Comparison of ENCODE assay signal across 19 cellular contexts in genomic region chr12:115920395-115921183, GRCh38.
"Had no signal": no experiment of that assay in that cellular context is flagged by ENCODE, and none has a peak within 500 bp of the region (broad histone marks: within the 10 kb centered on the region; RNA-seq: fewer than 3 reads in every experiment).

No MANE protein-coding gene starts in this region.

- H3K9me3 Mint-ChIP-seq: activated T-cell treated with anti-CD3 and anti-CD28 coated beads, Interleukin-2, amount 50 U/mL, for 4 hours had no signal

- ATAC-seq: activated CD8-positive, alpha-beta T cell treated with anti-CD3 and anti-CD28 coated beads for 36 hours; activated naive CD4-positive, alpha-beta T cell treated with anti-CD3 and anti-CD28 coated beads, Interleukin-2, amount 50 U/mL, for 72 hours; activated T-cell treated with anti-CD3 and anti-CD28 coated beads, Interleukin-2, amount 50 U/mL, for 4 hours; foreskin keratinocyte; natural killer cell had no signal

- DNase-seq: activated B cell treated with CpG ODN at 0.5 μM for 24 hours; activated CD4-positive, alpha-beta T cell treated with anti-CD3 and anti-CD28 coated beads for 48 hours; activated CD8-positive, alpha-beta T cell treated with anti-CD3 and anti-CD28 coated beads for 36 hours; activated effector memory CD4-positive, alpha-beta T cell treated with Interleukin-2 at 50 U/mL for 16 hours; activated T-cell treated with anti-CD3 and anti-CD28 coated beads, Interleukin-2, amount 50 U/mL, for 4 hours; foreskin keratinocyte; glutamatergic neuron; hypothalamus; kidney glomerular epithelial cell; mesenchymal stem cell; natural killer cell; nucleus accumbens; posterior cingulate gyrus; stimulated activated CD4-positive, alpha-beta T cell treated with anti-CD3 and anti-CD28 coated beads, Interleukin-4, amount 100 ng/mL, for 4 hours; stimulated activated CD8-positive, alpha-beta memory T cell treated with anti-CD3 and anti-CD28 coated beads, Interleukin-4, amount 100 ng/mL, for 48 hours; stimulated activated naive CD4-positive, alpha-beta T cell treated with Interleukin-2 at 50 U/mL for 16 hours had no signal

- H3K4me1 ChIP-seq: foreskin keratinocyte had no signal

- H3K4me3 Mint-ChIP-seq: activated B cell treated with CpG ODN at 0.5 μM for 24 hours; activated CD8-positive, alpha-beta T cell treated with anti-CD3 and anti-CD28 coated beads for 36 hours; activated T-cell treated with anti-CD3 and anti-CD28 coated beads, Interleukin-2, amount 50 U/mL, for 4 hours; natural killer cell; type B pancreatic cell had no signal

- H3K36me3 Mint-ChIP-seq: natural killer cell, type B pancreatic cell had no signal

- H3K4me3 ChIP-seq: skin epidermis had no signal

- H3K4me1 Mint-ChIP-seq: natural killer cell had no signal

- H3K27ac Mint-ChIP-seq: activated B cell treated with CpG ODN at 0.5 μM for 24 hours; activated CD8-positive, alpha-beta T cell treated with anti-CD3 and anti-CD28 coated beads for 36 hours; activated naive CD4-positive, alpha-beta T cell treated with anti-CD3 and anti-CD28 coated beads, Interleukin-2, amount 50 U/mL, for 72 hours; natural killer cell; type B pancreatic cell had no signal
